10 cellular contexts compared by ENCODE assay signal in genomic region chr1:225987491-225988316, GRCh38. TPM values are rescaled to one million over a fixed set of nuclear protein-coding genes. Genes with fewer than 3 reads are reported as not detected.
DNase-seq lines count a peak whose midpoint lies in the region; ATAC-seq and TF ChIP-seq lines count a peak whose summit lies in the region.
"Had no signal": no experiment of that assay in that cellular context is flagged by ENCODE, and none has a peak within 500 bp of the region (broad histone marks: within the 10 kb centered on the region; RNA-seq: fewer than 3 reads in every experiment).

No MANE protein-coding gene starts in this region.

- H3K36me3 ChIP-seq in SU-DHL-6 (ENCODE audit: low read length) (peaks cover 58% of the 10 kb centered on the region), neuronal stem cell (replicated peaks in 1 of 2; ENCODE audit: control insufficient read depth in 2 of 2, insufficient read depth in 2 of 2, low read length in 2 of 2) (peaks cover 22 to 94% of the 10 kb centered on the region in 2 donors)

- H3K9me2 ChIP-seq in SU-DHL-6 (replicated peaks; ENCODE audit: insufficient read depth, low read length), result no peaks in the 10 kb centered on the region

- H3K9me3 ChIP-seq in SU-DHL-6 (ENCODE audit: insufficient read depth, low read length), result no peaks in the 10 kb centered on the region
- H3K9me3 ChIP-seq in neuronal stem cell (replicated peaks in 1 of 2; ENCODE audit: control insufficient read depth in 2 of 2, insufficient read depth in 1 of 2, low read depth in 1 of 2, low read length in 2 of 2), result peaks cover 0 to 7% of the 10 kb centered on the region in 2 donors

- H3K4ac ChIP-seq in neuronal stem cell (ENCODE audit: low read length), result no peak overlapping the region

- H3K36me3 Mint-ChIP-seq in stimulated activated naive B cell treated with anti-CD40 and anti-IgM and Interleukin-4, amounts not matched to agents 10 μg/mL and 1 μg/mL and 100 μg/mL, for 72 hours, result peaks cover 32 to 43% of the 10 kb centered on the region in 2 donors

- no peak overlapping the region for H2BK15ac ChIP-seq in neuronal stem cell (ENCODE audit: low read length)

- no peaks in the 10 kb centered on the region for H3K9me3 Mint-ChIP-seq in stimulated activated naive B cell treated with anti-CD40 and anti-IgM and Interleukin-4, amounts not matched to agents 10 μg/mL and 1 μg/mL and 100 μg/mL, for 72 hours
- H3K9me3 Mint-ChIP-seq: T-helper 1 cell treated with Interleukin-12 subunit alpha and Interleukin-12 subunit beta and Interleukin-4 antibody, amounts not matched to agents 30 μg/mL and 1 μg/mL, for 36 hours had no signal

- no peak overlapping the region for H3K4me2 ChIP-seq in SU-DHL-6 (ENCODE audit: low read depth, low read length, poor library complexity, severe bottlenecking)
- no peak overlapping the region for H3K4me2 ChIP-seq in neuronal stem cell (ENCODE audit: insufficient read depth, low read length, poor library complexity, severe bottlenecking)

- no peak overlapping the region for H4K91ac ChIP-seq in neuronal stem cell (ENCODE audit: low read depth, low read length, poor library complexity)

- H3K4me3 Mint-ChIP-seq in stimulated activated naive B cell treated with anti-CD40 and anti-IgM and Interleukin-4, amounts not matched to agents 10 μg/mL and 1 μg/mL and 100 μg/mL, for 72 hours, result no peak overlapping the region
- H3K4me3 Mint-ChIP-seq: T-helper 1 cell treated with Interleukin-12 subunit alpha and Interleukin-12 subunit beta and Interleukin-4 antibody, amounts not matched to agents 30 μg/mL and 1 μg/mL, for 36 hours had no signal

- in situ Hi-C loops in G401 (cut with HindIII; ENCODE audit: low sequenced_read_pairs), result no loop called here

- H2BK120ac ChIP-seq in neuronal stem cell (ENCODE audit: low read depth, low read length), result no peak overlapping the region

- H3K4me1 ChIP-seq in foreskin keratinocyte, result no peaks in the 10 kb centered on the region
- H3K4me1 ChIP-seq in neuronal stem cell (ENCODE audit: control insufficient read depth in 2 of 2, insufficient read depth in 1 of 2, low read depth in 1 of 2, low read length in 2 of 2), result no peaks in the 10 kb centered on the region

- no peaks in the 10 kb centered on the region for H4K20me1 ChIP-seq in SU-DHL-6 (ENCODE audit: low read depth, low read length)

- no CpG with 5 or more reads among the region's 7 CpGs for WGBS in neuronal stem cell (ENCODE audit: extremely low coverage in 2 of 2, insufficient read length in 2 of 2, insufficient replicate concordance in 1 of 2), 2 donors

- no peaks in the 10 kb centered on the region for H3K79me1 ChIP-seq in neuronal stem cell (ENCODE audit: low read depth, low read length)

- peaks cover 14% of the 10 kb centered on the region for H3K79me2 ChIP-seq in SU-DHL-6 (ENCODE audit: insufficient read depth, low read length)

- no peak overlapping the region for H3K18ac ChIP-seq in neuronal stem cell (ENCODE audit: low read length)

- H2AFZ ChIP-seq in SU-DHL-6 (ENCODE audit: low read depth, low read length, severe bottlenecking) (no peak overlapping the region), neuronal stem cell (ENCODE audit: low read length) (no peak overlapping the region)

- H4K8ac ChIP-seq in neuronal stem cell (ENCODE audit: low read depth, low read length), result no peak overlapping the region

- no peak overlapping the region for H2BK12ac ChIP-seq in neuronal stem cell (ENCODE audit: low read length)

- H3K27me3 ChIP-seq in SU-DHL-6 (ENCODE audit: low read length) (no peaks in the 10 kb centered on the region), foreskin keratinocyte (no peaks in the 10 kb centered on the region), neuronal stem cell (ENCODE audit: control insufficient read depth in 3 of 3, insufficient read depth in 3 of 3, low read depth in 1 of 3, low read length in 3 of 3) (no peaks in the 10 kb centered on the region)

- H3K9ac ChIP-seq in SU-DHL-6 (ENCODE audit: low read length) (no peak overlapping the region), neuronal stem cell (ENCODE audit: low read depth, low read length, poor library complexity) (no peak overlapping the region)

- H3K27me3 Mint-ChIP-seq in stimulated activated naive B cell treated with anti-CD40 and anti-IgM and Interleukin-4, amounts not matched to agents 10 μg/mL and 1 μg/mL and 100 μg/mL, for 72 hours, result no peaks in the 10 kb centered on the region

- peak; percentile 63 for TF ChIP-seq CTCF in LNCaP clone FGC (IDR thresholded peaks at IDR 0.05; ENCODE audit: control insufficient read depth, extremely low read depth, insufficient read depth)
- TF ChIP-seq CTCF in SU-DHL-6 (IDR thresholded peaks at IDR 0.05; ENCODE audit: insufficient read depth, low read length, poor library complexity, severe bottlenecking), result peak; percentile 74
- TF ChIP-seq CTCF in foreskin keratinocyte (conservative IDR thresholded peaks at IDR 0.05), result peak; percentile 74

- H3K4me1 Mint-ChIP-seq in stimulated activated naive B cell treated with anti-CD40 and anti-IgM and Interleukin-4, amounts not matched to agents 10 μg/mL and 1 μg/mL and 100 μg/mL, for 72 hours, result peaks cover 10 to 33% of the 10 kb centered on the region in 2 donors

- DNase-seq in G401 (ENCODE audit: low spot score) (peak; percentile 52), LNCaP clone FGC (ENCODE audit: low read depth) (no peak), foreskin keratinocyte (no peak), neuronal stem cell (ENCODE audit: low spot score) (no peak)
- DNase-seq in stimulated activated naive B cell treated with anti-CD40 and anti-IgM and Interleukin-4, amounts not matched to agents 10 μg/mL and 1 μg/mL and 100 μg/mL, for 72 hours, result no peak

- H3K27ac ChIP-seq in SU-DHL-6 (ENCODE audit: low read depth, low read length) (no peak overlapping the region), foreskin keratinocyte (no peak overlapping the region), neuronal stem cell (replicated peaks; ENCODE audit: low read length) (no peak overlapping the region)
- H3K27ac ChIP-seq: skin epidermis had no signal

- H2BK5ac ChIP-seq in neuronal stem cell (ENCODE audit: low read length), result no peak overlapping the region

- H3K27ac Mint-ChIP-seq in stimulated activated naive B cell treated with anti-CD40 and anti-IgM and Interleukin-4, amounts not matched to agents 10 μg/mL and 1 μg/mL and 100 μg/mL, for 72 hours, result peak overlapping the region; percentile 20
- H3K27ac Mint-ChIP-seq: T-helper 1 cell treated with Interleukin-12 subunit alpha and Interleukin-12 subunit beta and Interleukin-4 antibody, amounts not matched to agents 30 μg/mL and 1 μg/mL, for 36 hours had no signal

- H3F3A ChIP-seq in SU-DHL-6 (ENCODE audit: insufficient read depth), result peaks cover 14% of the 10 kb centered on the region

- no peak overlapping the region for H2AK5ac ChIP-seq in neuronal stem cell (ENCODE audit: low read depth, low read length)

- ATAC-seq in foreskin keratinocyte (no peak), GM18909 (IDR thresholded peaks at IDR 0.05; ENCODE audit: poor library complexity, unreplicated experiment) (no peak), HG02981 (IDR thresholded peaks at IDR 0.05; ENCODE audit: unreplicated experiment) (no peak)
- ATAC-seq in stimulated activated naive B cell treated with anti-CD40 and anti-IgM and Interleukin-4, amounts not matched to agents 10 μg/mL and 1 μg/mL and 100 μg/mL, for 72 hours (replicated peaks), result peak in 1 of 2 donors; percentile 42

- H3K4me3 ChIP-seq in LNCaP clone FGC (ENCODE audit: low read depth, low read length) (no peak overlapping the region), SU-DHL-6 (ENCODE audit: insufficient read depth, low read length, poor library complexity, severe bottlenecking) (no peak overlapping the region), neuronal stem cell (ENCODE audit: low read length in 2 of 2) (no peak overlapping the region)
- H3K4me3 ChIP-seq: skin epidermis had no signal

- H3K14ac ChIP-seq in neuronal stem cell (ENCODE audit: low read length), result no peak overlapping the region

- no peak overlapping the region for H3K23ac ChIP-seq in neuronal stem cell (ENCODE audit: low read depth, low read length, poor library complexity)

RNA-seq across cellular contexts. Expression of gene SDE2, which starts 11.4 kb away (rescaled TPM):
- total RNA-seq in G401 (2014; rRNA removed; shearing (Covaris generic)), result 13.5 and 22.1 TPM in 2 replicates
- total RNA-seq in foreskin keratinocyte, result 14.5 and 15.3 TPM in 2 replicates
- 3.9 and 4.7 TPM in 2 replicates for polyA plus RNA-seq in foreskin keratinocyte
- 7.9 TPM for polyA plus RNA-seq in neuronal stem cell (2013, experiment 1 of 2)
- polyA plus RNA-seq in neuronal stem cell (2013, experiment 2 of 2), result 8.1 TPM

RNA-seq across cellular contexts. Expression of gene LEFTY2, which starts 46.7 kb away (rescaled TPM):
- not detected in 2 replicates for total RNA-seq in G401 (2014; rRNA removed; shearing (Covaris generic))
- total RNA-seq in foreskin keratinocyte, result not detected in 2 replicates
- not detected in 2 replicates for polyA plus RNA-seq in foreskin keratinocyte
- 0.11 TPM for polyA plus RNA-seq in neuronal stem cell (2013, experiment 1 of 2)
- 0.10 TPM for polyA plus RNA-seq in neuronal stem cell (2013, experiment 2 of 2)
